In genomic region chr6:122145741-122146240, GRCh38 we compare ENCODE assay signal across 28 cellular contexts.
"Had no signal": no experiment of that assay in that cellular context is flagged by ENCODE, and none has a peak within 500 bp of the region (broad histone marks: within the 10 kb centered on the region; RNA-seq: fewer than 3 reads in every experiment).

No MANE protein-coding gene starts in this region.

- FAIRE-seq: bronchial epithelial cell had no signal

- H3K4me3 Mint-ChIP-seq: activated CD4-positive, alpha-beta T cell treated with anti-CD3 and anti-CD28 coated beads, Interleukin-2, amount 10 ng/mL, durations not matched to agents 24 days and 14 days; activated CD8-positive, alpha-beta T cell treated with anti-CD3 and anti-CD28 coated beads for 36 hours had no signal

- H3K4me1 ChIP-seq: SJCRH30 had no signal

- H3K27ac ChIP-seq: SJCRH30, SK-N-MC, WERI-Rb-1 had no signal

- ATAC-seq: activated CD8-positive, alpha-beta T cell treated with anti-CD3 and anti-CD28 coated beads for 36 hours; activated naive CD4-positive, alpha-beta T cell treated with anti-CD3 and anti-CD28 coated beads, Interleukin-2, amount 50 U/mL, for 72 hours; Panc1 had no signal

- H3K27ac Mint-ChIP-seq: activated CD4-positive, alpha-beta T cell treated with anti-CD3 and anti-CD28 coated beads, Interleukin-2, amount 10 ng/mL, durations not matched to agents 24 days and 14 days; activated CD8-positive, alpha-beta T cell treated with anti-CD3 and anti-CD28 coated beads for 36 hours; activated naive CD4-positive, alpha-beta T cell treated with anti-CD3 and anti-CD28 coated beads, Interleukin-2, amount 50 U/mL, for 72 hours; activated T-helper 2 cell treated with anti-CD3 and anti-CD28 coated beads, Interferon-gamma antibody, Interleukin-2, Interleukin-4, amounts not matched to agents 10 μg/mL and 5 μg/mL and 100 μg/mL, durations not matched to agents 14 hours and 24 hours and 36 hours had no signal

- H3K9me3 Mint-ChIP-seq: activated CD4-positive, alpha-beta T cell treated with anti-CD3 and anti-CD28 coated beads, Interleukin-2, amount 10 ng/mL, durations not matched to agents 24 days and 14 days; activated CD8-positive, alpha-beta T cell treated with anti-CD3 and anti-CD28 coated beads for 36 hours; activated naive CD4-positive, alpha-beta T cell treated with anti-CD3 and anti-CD28 coated beads, Interleukin-2, amount 50 U/mL, for 72 hours; activated T-helper 2 cell treated with anti-CD3 and anti-CD28 coated beads, Interferon-gamma antibody, Interleukin-2, Interleukin-4, amounts not matched to agents 10 μg/mL and 5 μg/mL and 100 μg/mL, durations not matched to agents 14 hours and 24 hours and 36 hours had no signal

- H3K9me3 ChIP-seq: MG63, SJCRH30 had no signal

- H3K27me3 ChIP-seq: MG63, SJCRH30 had no signal

- H3K27me3 Mint-ChIP-seq: activated CD4-positive, alpha-beta T cell treated with anti-CD3 and anti-CD28 coated beads, Interleukin-2, amount 10 ng/mL, durations not matched to agents 24 days and 14 days; activated CD8-positive, alpha-beta T cell treated with anti-CD3 and anti-CD28 coated beads for 36 hours had no signal

- H3K36me3 Mint-ChIP-seq: activated naive CD4-positive, alpha-beta T cell treated with anti-CD3 and anti-CD28 coated beads, Interleukin-2, amount 50 U/mL, for 72 hours; brain had no signal

- H3K4me1 Mint-ChIP-seq: activated CD4-positive, alpha-beta T cell treated with anti-CD3 and anti-CD28 coated beads, Interleukin-2, amount 10 ng/mL, durations not matched to agents 24 days and 14 days had no signal

- H3K36me3 ChIP-seq: MG63, SJCRH30, WERI-Rb-1 had no signal

- DNase-seq: activated CD4-positive, alpha-beta T cell treated with anti-CD3 and anti-CD28 coated beads, Interleukin-2, amount 10 ng/mL, durations not matched to agents 24 days and 14 days; activated CD4-positive, alpha-beta T cell treated with anti-CD3 and anti-CD28 coated beads, Interleukin-2, amount 50 U/mL, for 4 hours; activated CD4-positive, CD25-positive, alpha-beta regulatory T cell; activated CD8-positive, alpha-beta T cell treated with anti-CD3 and anti-CD28 coated beads for 36 hours; activated gamma-delta T cell; activated naive CD4-positive, alpha-beta T cell treated with Interleukin-2 at 50 U/mL for 16 hours; activated T-cell treated with anti-CD3 and anti-CD28 coated beads, Interleukin-2, amount 50 U/mL, for 1 hour; anterior cingulate cortex; central memory CD4-positive, alpha-beta T cell; Karpas-422; MG63; NCI-H1048; NCI-H1105 treated with DMSO at 0.1 percent for 48 hours; NCI-H1436 treated with DMSO at 0.1 percent for 48 hours; NCI-H1694 treated with DMSO at 0.1 percent for 48 hours; NCI-H2029; NCI-H345; NCI-H524 treated with DMSO at 0.1 percent for 48 hours; SHP77; SJCRH30; T1000; WERI-Rb-1 had no signal

- H3K4me3 ChIP-seq: MG63, SJCRH30, SK-N-MC had no signal
